8 cellular contexts compared by ENCODE assay signal in genomic region chrX:103918050-103918449, GRCh38. TPM values are rescaled to one million over a fixed set of nuclear protein-coding genes. Genes with fewer than 3 reads are reported as not detected.
A peak's percentile ranks its signal among the peaks of the same experiment; 100 is the strongest.
DNase-seq lines count a peak whose midpoint lies in the region; ATAC-seq and TF ChIP-seq lines count a peak whose summit lies in the region.

No MANE protein-coding gene starts in this region.

- H3K4me1 ChIP-seq in RWPE2 (ENCODE audit: insufficient read depth, poor library complexity, severe bottlenecking) (no peaks in the 10 kb centered on the region), adrenal gland (replicated peaks in 1 of 2) (no peaks in the 10 kb centered on the region)

- H3K36me3 ChIP-seq in RWPE2 (ENCODE audit: low read depth) (no peaks in the 10 kb centered on the region), adrenal gland (replicated peaks in 1 of 2) (no peaks in the 10 kb centered on the region)

- H3K9me3 ChIP-seq in RWPE2 (ENCODE audit: severe bottlenecking) (no peaks in the 10 kb centered on the region), adrenal gland (replicated peaks in 1 of 3) (no peaks in the 10 kb centered on the region)

- H3K27ac ChIP-seq in RWPE2 (ENCODE audit: poor library complexity, severe bottlenecking), result peak overlapping the region; percentile 29
- no peak overlapping the region for H3K27ac ChIP-seq in adrenal gland

- H3K27me3 ChIP-seq in RWPE2 (ENCODE audit: insufficient read depth, poor library complexity, severe bottlenecking), result no peaks in the 10 kb centered on the region
- peaks cover 15% of the 10 kb centered on the region for H3K27me3 ChIP-seq in adrenal gland

- ATAC-seq in GM19452 (IDR thresholded peaks at IDR 0.05; ENCODE audit: unreplicated experiment) (peak; percentile 30), RWPE2 (ENCODE audit: low read depth) (peak; percentile 80), left ventricle myocardium superior (peak; percentile 89), HG03378 (IDR thresholded peaks at IDR 0.05; ENCODE audit: unreplicated experiment) (no peak)

- TF ChIP-seq POLR2A in adrenal gland (IDR thresholded peaks at IDR 0.05), result no peak

- peak; percentile 33 for TF ChIP-seq CTCF in LNCaP clone FGC (IDR thresholded peaks at IDR 0.05; ENCODE audit: control insufficient read depth, extremely low read depth, insufficient read depth)
- TF ChIP-seq CTCF in RWPE2 (IDR thresholded peaks at IDR 0.05; ENCODE audit: poor library complexity, severe bottlenecking), result peak; percentile 47
- TF ChIP-seq CTCF in adrenal gland (IDR thresholded peaks at IDR 0.05), result peak; percentile 16 to 40 (median 34)

- DNase-seq in CD1c-positive myeloid dendritic cell (ENCODE audit: extremely low spot score), result peak; percentile 33
- DNase-seq in LNCaP clone FGC (ENCODE audit: low read depth), result no peak
- DNase-seq in RWPE2 (ENCODE audit: low spot score), result no peak
- peak; percentile 20 to 70 (median 38) for DNase-seq in adrenal gland
- peak; percentile 34 for DNase-seq in left ventricle myocardium superior
- peak in 9 of 10 donors; percentile 35 to 85 (median 42) for DNase-seq in posterior cingulate gyrus

- intact Hi-C loops in adrenal gland (cut with DNase I) (no loop called here), left ventricle myocardium superior (cut with micrococcal nuclease) (no loop called here), posterior cingulate gyrus (cut with DNase I) (no loop called here)

- 1 to 20% (median 10%) methylated on average over 4 to 18 of the region's 18 CpGs for WGBS in adrenal gland, 4 donors

- H3K4me3 ChIP-seq in LNCaP clone FGC (ENCODE audit: low read depth, low read length), result no peak overlapping the region
- peak overlapping the region; percentile 44 for H3K4me3 ChIP-seq in RWPE2 (ENCODE audit: severe bottlenecking)
- H3K4me3 ChIP-seq in adrenal gland, result peak overlapping the region in 1 of 4 donors; percentile 61

RNA-seq across cellular contexts. Expression of gene TMSB15B, which starts 44.4 kb away (rescaled TPM):
- total RNA-seq in adrenal gland, result 1 to 10 TPM in 3 of 8 donors, under 1 TPM in 3, not detected in 2; 0.25 to 2.0 (median 1.0) TPM
- 1 to 10 TPM; 1.5 to 2.7 (median 1.5) TPM for polyA plus RNA-seq in adrenal gland
- 0.40 TPM for total RNA-seq in left ventricle myocardium superior

Comparison
In these comparisons a context has a peak if more than half of its experiments do, and no peak if none do; other contexts are left out.
1. DNase-seq: peak in CD1c-positive myeloid dendritic cell (single experiment), adrenal gland (7 of 7), left ventricle myocardium superior (single experiment) and posterior cingulate gyrus (9 of 10); none in LNCaP clone FGC (single experiment) and RWPE2 (single experiment).
2. Peak in every context shown above with its lines, with median percentiles within 50 percentile points of each other: CTCF ChIP-seq.